1 cellular context compared by ENCODE assay signal in genomic region chr1:223730471-223730870, GRCh38.
TF ChIP-seq lines count a peak whose summit lies in the region.

No MANE protein-coding gene starts in this region.

TF ChIP-seq in SK-N-SH, 30 proteins besides CTCF, POLR2A, EP300 and RAD21 (continued from another document):
- TF ChIP-seq MAX (IDR thresholded peaks at IDR 0.05; ENCODE audit: low read depth) (0 out of 2 replicates have a peak, but pooled peaks have one; percentile 7), MEF2A (IDR thresholded peaks at IDR 0.05; ENCODE audit: borderline replicate concordance, low read depth) (no peak), YY1 (IDR thresholded peaks at IDR 0.05; ENCODE audit: low read depth) (no peak)
